In genomic region chr15:66288093-66288492, GRCh38 we compare ENCODE assay signal across 23 cellular contexts. TPM values are rescaled to one million over a fixed set of nuclear protein-coding genes. Genes with fewer than 3 reads are reported as not detected.
"Had no signal": no experiment of that assay in that cellular context is flagged by ENCODE, and none has a peak within 500 bp of the region (broad histone marks: within the 10 kb centered on the region; RNA-seq: fewer than 3 reads in every experiment).

No MANE protein-coding gene starts in this region.

- ATAC-seq: activated CD4-positive, CD25-positive, alpha-beta regulatory T cell treated with anti-CD3 and anti-CD28 coated beads, Interleukin-2, amount 50 U/mL, for 24 hours; activated naive CD8-positive, alpha-beta T cell treated with anti-CD3 and anti-CD28 coated beads, Interleukin-2, amount 50 U/mL, for 24 hours; foreskin keratinocyte; sciatic nerve; stimulated activated effector memory CD8-positive, alpha-beta T cell treated with anti-CD3 and anti-CD28 coated beads, Interleukin-12 subunit alpha, Interleukin-12 subunit beta, amount 100 ng/mL, for 72 hours had no signal

- H3K27ac ChIP-seq: esophagus muscularis mucosa, foreskin keratinocyte, heart left ventricle, left lung, ovary, skin epidermis, thoracic aorta, WERI-Rb-1 had no signal

- H3K4me3 ChIP-seq: esophagus muscularis mucosa, heart left ventricle, left lung, ovary, skin epidermis, thoracic aorta had no signal

- H3K36me3 ChIP-seq: esophagus muscularis mucosa, heart left ventricle, left lung, ovary, thoracic aorta, WERI-Rb-1 had no signal

- H3K27me3 ChIP-seq: esophagus muscularis mucosa, foreskin keratinocyte, heart left ventricle, left lung, ovary had no signal

- H3K9me3 ChIP-seq: esophagus muscularis mucosa, heart left ventricle, left lung, ovary, thoracic aorta had no signal

- DNase-seq: activated CD4-positive, alpha-beta T cell treated with anti-CD3 and anti-CD28 coated beads for 48 hours; activated CD4-positive, alpha-beta T cell treated with anti-CD3 and anti-CD28 coated beads, Interleukin-2, amount 50 U/mL, for 48 hours; activated CD8-positive, alpha-beta memory T cell treated with anti-CD3 and anti-CD28 coated beads for 24 hours; activated gamma-delta T cell; activated naive CD8-positive, alpha-beta T cell treated with anti-CD3 and anti-CD28 coated beads, Interleukin-2, amount 50 U/mL, for 24 hours; amygdala; endodermal cell; foreskin keratinocyte; heart left ventricle; left lung; ovary; stimulated activated CD4-positive, alpha-beta T cell treated with anti-CD3 and anti-CD28 coated beads, Interleukin-4, amount 100 ng/mL, for 24 hours had no signal

- FAIRE-seq: bronchial epithelial cell, urothelium cell line had no signal

RNA-seq across cellular contexts. Expression of gene MEGF11, which starts 34.5 kb away (rescaled TPM):
- total RNA-seq: bronchial epithelial cell; foreskin keratinocyte; heart left ventricle; naive thymus-derived CD4-positive, alpha-beta T cell; subcutaneous adipose tissue; thoracic aorta had no signal
- polyA plus RNA-seq: foreskin keratinocyte had no signal
